Comparison of ENCODE assay signal across 8 cellular contexts in the genomic region with DNA sequence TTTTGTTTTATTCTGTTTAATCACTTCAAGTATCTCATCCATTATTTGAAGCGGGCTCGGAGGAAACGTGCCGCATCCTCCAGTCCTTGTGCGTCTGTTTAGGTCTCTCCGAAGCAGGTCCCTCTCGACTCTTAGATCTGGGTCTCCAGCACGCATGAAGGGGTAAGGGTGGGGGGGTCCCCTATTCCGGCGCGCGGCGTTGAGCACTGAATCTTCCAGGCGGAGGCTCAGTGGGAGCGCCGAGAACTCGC. TPM values are rescaled to one million over a fixed set of nuclear protein-coding genes. Genes with fewer than 3 reads are reported as not detected.
A peak's percentile ranks its signal among the peaks of the same experiment; 100 is the strongest.
DNase-seq lines count a peak whose midpoint lies in the region; ATAC-seq and TF ChIP-seq lines count a peak whose summit lies in the region.

No MANE protein-coding gene starts in this region.

- TF ChIP-seq CTCF in brain (conservative IDR thresholded peaks at IDR 0.05) (no peak), tibial artery (IDR thresholded peaks at IDR 0.05) (no peak)

- no peak overlapping the region for H3K27ac Mint-ChIP-seq in activated CD4-positive, alpha-beta T cell treated with anti-CD3 and anti-CD28 coated beads, Interleukin-2, amount 10 ng/mL, durations not matched to agents 7 days and 5 days
- H3K27ac Mint-ChIP-seq in brain: peak overlapping the region in 3 of 5 experiments; percentile 8 to 25 (median 16)

- no peak for ATAC-seq in HG03460 (IDR thresholded peaks at IDR 0.05; ENCODE audit: unreplicated experiment)
- ATAC-seq in GM21423 (IDR thresholded peaks at IDR 0.05; ENCODE audit: unreplicated experiment): no peak

- peak overlapping the region in 1 of 2 donors; percentile 53 for H3K27ac ChIP-seq in tibial artery

- peak overlapping the region; percentile 56 to 72 for H3K4me3 ChIP-seq in tibial artery

- POLR2A ChIA-PET in activated CD4-positive, alpha-beta T cell treated with anti-CD3 and anti-CD28 coated beads, Interleukin-2, amount 10 ng/mL, durations not matched to agents 7 days and 5 days (lab: Charles Lee): no interaction called here

- peak overlapping the region; percentile 57 for H3K4me3 Mint-ChIP-seq in activated CD4-positive, alpha-beta T cell treated with anti-CD3 and anti-CD28 coated beads, Interleukin-2, amount 10 ng/mL, durations not matched to agents 7 days and 5 days
- H3K4me3 Mint-ChIP-seq in brain: peak overlapping the region; percentile 87 to 95 (median 89)

- CTCF ChIA-PET in activated CD4-positive, alpha-beta T cell treated with anti-CD3 and anti-CD28 coated beads, Interleukin-2, amount 10 ng/mL, durations not matched to agents 7 days and 5 days (lab: Charles Lee): no interaction called here

- peaks cover 8% of the 10 kb centered on the region for H3K9me3 Mint-ChIP-seq in activated CD4-positive, alpha-beta T cell treated with anti-CD3 and anti-CD28 coated beads, Interleukin-2, amount 10 ng/mL, durations not matched to agents 7 days and 5 days
- peaks cover 21 to 37% (median 30%) of the 10 kb centered on the region in 5 experiments for H3K9me3 Mint-ChIP-seq in brain

- peaks cover 2% of the 10 kb centered on the region for H3K36me3 Mint-ChIP-seq in activated CD4-positive, alpha-beta T cell treated with anti-CD3 and anti-CD28 coated beads, Interleukin-2, amount 10 ng/mL, durations not matched to agents 7 days and 5 days (ENCODE audit: low read depth)
- H3K36me3 Mint-ChIP-seq in brain: peaks cover 12% of the 10 kb centered on the region

- H3K27me3 Mint-ChIP-seq in activated CD4-positive, alpha-beta T cell treated with anti-CD3 and anti-CD28 coated beads, Interleukin-2, amount 10 ng/mL, durations not matched to agents 7 days and 5 days: peaks cover 70% of the 10 kb centered on the region
- peaks cover 83% of the 10 kb centered on the region for H3K27me3 Mint-ChIP-seq in brain

- DNase-seq in activated CD4-positive, alpha-beta T cell treated with anti-CD3 and anti-CD28 coated beads, Interleukin-2, amount 10 ng/mL, durations not matched to agents 7 days and 5 days: no peak
- no peak for DNase-seq in activated CD4-positive, alpha-beta T cell treated with anti-CD3 and anti-CD28 coated beads for 48 hours
- DNase-seq in lung microvascular endothelial cell (ENCODE audit: low read depth in 2 of 2) (peak; percentile 1 to 2), tibial artery (no peak), NOMO-1 (lab: John Stamatoyannopoulos, UW; ENCODE audit: unreplicated experiment in 2 of 2) (no peak)

- peaks cover 0 to 6% of the 10 kb centered on the region in 2 donors for H3K27me3 ChIP-seq in tibial artery

- H3K9me3 ChIP-seq in tibial artery: peaks cover 0 to 11% (median 9%) of the 10 kb centered on the region in 3 donors

- peaks cover 23% of the 10 kb centered on the region for H3K4me1 Mint-ChIP-seq in activated CD4-positive, alpha-beta T cell treated with anti-CD3 and anti-CD28 coated beads, Interleukin-2, amount 10 ng/mL, durations not matched to agents 7 days and 5 days
- peaks cover 27% of the 10 kb centered on the region for H3K4me1 Mint-ChIP-seq in brain

- intact Hi-C loops in tibial artery (cut with DNase I; ENCODE audit: low total_unique reads): no loop called here

- peaks cover 0 to 30% (median 20%) of the 10 kb centered on the region in 4 donors for H3K4me1 ChIP-seq in tibial artery

- H3K36me3 ChIP-seq in tibial artery: no peaks in the 10 kb centered on the region

RNA-seq across cellular contexts. Expression of gene LGR5, which starts 0.3 kb away (rescaled TPM):
- not detected for total RNA-seq in activated CD4-positive, alpha-beta T cell treated with anti-CD3 and anti-CD28 coated beads, Interleukin-2, amount 10 ng/mL, durations not matched to agents 7 days and 5 days
- 8.1 TPM for polyA plus RNA-seq in brain (ENCODE audit: insufficient read depth, low read depth, low replicate concordance)
- total RNA-seq in lung microvascular endothelial cell: not detected in 2 replicates

Comparison
In these comparisons a context has a peak if more than half of its experiments do, and no peak if none do; other contexts are left out.
1. DNase-seq: peak in lung microvascular endothelial cell (2 of 2); none in activated CD4-positive, alpha-beta T cell treated with anti-CD3 and anti-CD28 coated beads, Interleukin-2, amount 10 ng/mL, durations not matched to agents 7 days and 5 days (single experiment), activated CD4-positive, alpha-beta T cell treated with anti-CD3 and anti-CD28 coated beads for 48 hours (single experiment), tibial artery (0 of 2) and NOMO-1 (0 of 2).